In the genomic region with DNA sequence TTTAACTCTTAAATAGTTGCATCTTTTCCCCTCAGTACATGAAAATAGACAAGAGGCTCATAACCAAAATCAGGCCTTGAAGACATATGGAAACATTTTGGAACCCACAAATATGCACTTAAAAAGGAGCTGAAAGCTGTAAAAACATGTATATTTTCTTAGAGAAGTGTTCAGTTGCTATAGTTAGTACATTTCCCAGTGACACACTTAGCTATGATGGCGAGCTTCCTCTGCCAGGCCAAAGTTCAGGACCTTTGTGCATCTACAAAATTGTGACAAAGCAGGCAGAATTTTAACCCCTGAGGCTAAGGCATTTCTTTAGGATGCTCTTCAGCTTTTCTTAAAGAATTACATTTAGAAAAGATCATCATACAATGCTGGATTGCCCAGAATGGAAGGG, we compare ENCODE assay signal across 1 cellular context.
TF ChIP-seq lines count a peak whose summit lies in the region.

No MANE protein-coding gene starts in this region.

TF ChIP-seq in HepG2, 621 proteins besides CTCF, POLR2A, EP300 and RAD21 (continued from another document):
- TF ChIP-seq, protein P1, sequence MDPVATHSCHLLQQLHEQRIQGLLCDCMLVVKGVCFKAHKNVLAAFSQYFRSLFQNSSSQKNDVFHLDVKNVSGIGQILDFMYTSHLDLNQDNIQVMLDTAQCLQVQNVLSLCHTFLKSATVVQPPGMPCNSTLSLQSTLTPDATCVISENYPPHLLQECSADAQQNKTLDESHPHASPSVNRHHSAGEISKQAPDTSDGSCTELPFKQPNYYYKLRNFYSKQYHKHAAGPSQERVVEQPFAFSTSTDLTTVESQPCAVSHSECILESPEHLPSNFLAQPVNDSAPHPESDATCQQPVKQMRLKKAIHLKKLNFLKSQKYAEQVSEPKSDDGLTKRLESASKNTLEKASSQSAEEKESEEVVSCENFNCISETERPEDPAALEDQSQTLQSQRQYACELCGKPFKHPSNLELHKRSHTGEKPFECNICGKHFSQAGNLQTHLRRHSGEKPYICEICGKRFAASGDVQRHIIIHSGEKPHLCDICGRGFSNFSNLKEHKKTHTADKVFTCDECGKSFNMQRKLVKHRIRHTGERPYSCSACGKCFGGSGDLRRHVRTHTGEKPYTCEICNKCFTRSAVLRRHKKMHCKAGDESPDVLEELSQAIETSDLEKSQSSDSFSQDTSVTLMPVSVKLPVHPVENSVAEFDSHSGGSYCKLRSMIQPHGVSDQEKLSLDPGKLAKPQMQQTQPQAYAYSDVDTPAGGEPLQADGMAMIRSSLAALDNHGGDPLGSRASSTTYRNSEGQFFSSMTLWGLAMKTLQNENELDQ (CRISPR knock-in tag; IDR thresholded peaks at IDR 0.05; ENCODE audit: borderline replicate concordance), result no peak
- TF ChIP-seq ZNF652 (CRISPR knock-in tag; IDR thresholded peaks at IDR 0.05; ENCODE audit: borderline replicate concordance, low read depth) (peak; percentile 89), GABPA (IDR thresholded peaks at IDR 0.05; ENCODE audit: low read depth, low read length) (no peak), GABPA (CRISPR knock-in tag; IDR thresholded peaks at IDR 0.05; ENCODE audit: low read depth) (peak; percentile 27; the same call in 1 of the 2 replicates)
